ENCODE assay signal across 2 cellular contexts in genomic region chr17:75271233-75271954, GRCh38.
TF ChIP-seq lines count a peak whose summit lies in the region.

No MANE protein-coding gene starts in this region.

TF ChIP-seq in HEK293, 187 proteins besides CTCF, POLR2A, EP300 and RAD21 (continued from another document and continues in another):
- TF ChIP-seq ZBTB26 (tag by site-specific recombination; optimal IDR thresholded peaks at IDR 0.05) (peak; percentile 85), ZIC2 (tag by site-specific recombination; IDR thresholded peaks at IDR 0.05) (no peak), ZBTB7A (tag by site-specific recombination; IDR thresholded peaks at IDR 0.05; ENCODE audit: low read depth) (no peak; the same call in 1 of the 2 replicates), ZNF37A (tag by site-specific recombination; IDR thresholded peaks at IDR 0.05) (no peak), HOXD13 (CRISPR knock-in tag; IDR thresholded peaks at IDR 0.05; ENCODE audit: borderline replicate concordance) (no peak), WT1 (tag by site-specific recombination; IDR thresholded peaks at IDR 0.05) (peak; percentile 41; the same call in 1 of the 2 replicates), ZNF580 (tag by site-specific recombination; IDR thresholded peaks at IDR 0.05) (no peak), ZFHX2 (tag by site-specific recombination; conservative IDR thresholded peaks at IDR 0.05) (peak; percentile 45), ZNF16 (tag by site-specific recombination; IDR thresholded peaks at IDR 0.05; ENCODE audit: low read depth) (no peak), KLF10 (tag by site-specific recombination; IDR thresholded peaks at IDR 0.05) (peak; percentile 34; the same call in 1 of the 2 replicates), GLIS2 (tag by site-specific recombination; IDR thresholded peaks at IDR 0.05) (peak; percentile 40; the same call in 1 of the 2 replicates), ZNF132 (tag by site-specific recombination; IDR thresholded peaks at IDR 0.05; ENCODE audit: borderline replicate concordance) (no peak), ZNF350 (tag by site-specific recombination; IDR thresholded peaks at IDR 0.05) (no peak), ZNF626 (tag by site-specific recombination; IDR thresholded peaks at IDR 0.05) (no peak), ZSCAN30 (tag by site-specific recombination; IDR thresholded peaks at IDR 0.05) (peak; percentile 24)
- TF ChIP-seq, protein P1, sequence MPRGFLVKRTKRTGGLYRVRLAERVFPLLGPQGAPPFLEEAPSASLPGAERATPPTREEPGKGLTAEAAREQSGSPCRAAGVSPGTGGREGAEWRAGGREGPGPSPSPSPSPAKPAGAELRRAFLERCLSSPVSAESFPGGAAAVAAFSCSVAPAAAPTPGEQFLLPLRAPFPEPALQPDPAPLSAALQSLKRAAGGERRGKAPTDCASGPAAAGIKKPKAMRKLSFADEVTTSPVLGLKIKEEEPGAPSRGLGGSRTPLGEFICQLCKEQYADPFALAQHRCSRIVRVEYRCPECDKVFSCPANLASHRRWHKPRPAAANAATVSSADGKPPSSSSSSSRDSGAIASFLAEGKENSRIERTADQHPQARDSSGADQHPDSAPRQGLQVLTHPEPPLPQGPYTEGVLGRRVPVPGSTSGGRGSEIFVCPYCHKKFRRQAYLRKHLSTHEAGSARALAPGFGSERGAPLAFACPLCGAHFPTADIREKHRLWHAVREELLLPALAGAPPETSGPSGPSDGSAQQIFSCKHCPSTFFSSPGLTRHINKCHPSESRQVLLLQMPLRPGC (tag by site-specific recombination; IDR thresholded peaks at IDR 0.05), result peak; percentile 10; the same call in 1 of the 2 replicates
- TF ChIP-seq, protein P2, sequence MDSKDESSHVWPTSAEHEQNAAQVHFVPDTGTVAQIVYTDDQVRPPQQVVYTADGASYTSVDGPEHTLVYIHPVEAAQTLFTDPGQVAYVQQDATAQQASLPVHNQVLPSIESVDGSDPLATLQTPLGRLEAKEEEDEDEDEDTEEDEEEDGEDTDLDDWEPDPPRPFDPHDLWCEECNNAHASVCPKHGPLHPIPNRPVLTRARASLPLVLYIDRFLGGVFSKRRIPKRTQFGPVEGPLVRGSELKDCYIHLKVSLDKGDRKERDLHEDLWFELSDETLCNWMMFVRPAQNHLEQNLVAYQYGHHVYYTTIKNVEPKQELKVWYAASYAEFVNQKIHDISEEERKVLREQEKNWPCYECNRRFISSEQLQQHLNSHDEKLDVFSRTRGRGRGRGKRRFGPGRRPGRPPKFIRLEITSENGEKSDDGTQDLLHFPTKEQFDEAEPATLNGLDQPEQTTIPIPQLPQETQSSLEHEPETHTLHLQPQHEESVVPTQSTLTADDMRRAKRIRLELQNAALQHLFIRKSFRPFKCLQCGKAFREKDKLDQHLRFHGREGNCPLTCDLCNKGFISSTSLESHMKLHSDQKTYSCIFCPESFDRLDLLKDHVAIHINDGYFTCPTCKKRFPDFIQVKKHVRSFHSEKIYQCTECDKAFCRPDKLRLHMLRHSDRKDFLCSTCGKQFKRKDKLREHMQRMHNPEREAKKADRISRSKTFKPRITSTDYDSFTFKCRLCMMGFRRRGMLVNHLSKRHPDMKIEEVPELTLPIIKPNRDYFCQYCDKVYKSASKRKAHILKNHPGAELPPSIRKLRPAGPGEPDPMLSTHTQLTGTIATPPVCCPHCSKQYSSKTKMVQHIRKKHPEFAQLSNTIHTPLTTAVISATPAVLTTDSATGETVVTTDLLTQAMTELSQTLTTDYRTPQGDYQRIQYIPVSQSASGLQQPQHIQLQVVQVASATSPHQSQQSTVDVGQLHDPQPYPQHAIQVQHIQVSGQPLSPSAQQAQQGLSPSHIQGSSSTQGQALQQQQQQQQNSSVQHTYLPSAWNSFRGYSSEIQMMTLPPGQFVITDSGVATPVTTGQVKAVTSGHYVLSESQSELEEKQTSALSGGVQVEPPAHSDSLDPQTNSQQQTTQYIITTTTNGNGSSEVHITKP (tag by site-specific recombination; IDR thresholded peaks at IDR 0.05), result peak; percentile 39; the same call in 1 of the 2 replicates

TF ChIP-seq in K562, 482 proteins besides CTCF, POLR2A, EP300 and RAD21 (continued from another document and continues in another):
- TF ChIP-seq ZBTB43 (CRISPR knock-in tag; IDR thresholded peaks at IDR 0.05), result no peak
- TF ChIP-seq MCM3 (IDR thresholded peaks at IDR 0.05), result no peak
- peak; percentile 79; the same call in 1 of the 2 replicates for TF ChIP-seq EP400 (IDR thresholded peaks at IDR 0.05)
- TF ChIP-seq ETV6 (IDR thresholded peaks at IDR 0.05; ENCODE audit: borderline replicate concordance in 1 of 2, low read depth in 2 of 2, low read length in 1 of 2), result no peak
- TF ChIP-seq ETV6 (CRISPR knock-in tag; IDR thresholded peaks at IDR 0.05; ENCODE audit: borderline replicate concordance), result no peak
- TF ChIP-seq CUX1 (CRISPR knock-in tag; IDR thresholded peaks at IDR 0.05), result no peak
- TF ChIP-seq ZBTB7A (IDR thresholded peaks at IDR 0.05; ENCODE audit: borderline replicate concordance, control insufficient read depth, low read depth, low read length), result peak; percentile 65; the same call in 1 of the 2 replicates
- no peak for TF ChIP-seq ZNF583 (CRISPR knock-in tag; IDR thresholded peaks at IDR 0.05)
- no peak for TF ChIP-seq XRCC5 (IDR thresholded peaks at IDR 0.05; ENCODE audit: low read depth, low read length)
- peak; percentile 65; the same call in 1 of the 2 replicates for TF ChIP-seq ZBTB33 (CRISPR knock-in tag; IDR thresholded peaks at IDR 0.05)
- no peak for TF ChIP-seq ZNF699 (CRISPR knock-in tag; IDR thresholded peaks at IDR 0.05; ENCODE audit: insufficient replicate concordance)
- peak; percentile 81; the same call in 1 of the 2 replicates for TF ChIP-seq TGIF2 (CRISPR knock-in tag; IDR thresholded peaks at IDR 0.05)
- TF ChIP-seq, protein P3, sequence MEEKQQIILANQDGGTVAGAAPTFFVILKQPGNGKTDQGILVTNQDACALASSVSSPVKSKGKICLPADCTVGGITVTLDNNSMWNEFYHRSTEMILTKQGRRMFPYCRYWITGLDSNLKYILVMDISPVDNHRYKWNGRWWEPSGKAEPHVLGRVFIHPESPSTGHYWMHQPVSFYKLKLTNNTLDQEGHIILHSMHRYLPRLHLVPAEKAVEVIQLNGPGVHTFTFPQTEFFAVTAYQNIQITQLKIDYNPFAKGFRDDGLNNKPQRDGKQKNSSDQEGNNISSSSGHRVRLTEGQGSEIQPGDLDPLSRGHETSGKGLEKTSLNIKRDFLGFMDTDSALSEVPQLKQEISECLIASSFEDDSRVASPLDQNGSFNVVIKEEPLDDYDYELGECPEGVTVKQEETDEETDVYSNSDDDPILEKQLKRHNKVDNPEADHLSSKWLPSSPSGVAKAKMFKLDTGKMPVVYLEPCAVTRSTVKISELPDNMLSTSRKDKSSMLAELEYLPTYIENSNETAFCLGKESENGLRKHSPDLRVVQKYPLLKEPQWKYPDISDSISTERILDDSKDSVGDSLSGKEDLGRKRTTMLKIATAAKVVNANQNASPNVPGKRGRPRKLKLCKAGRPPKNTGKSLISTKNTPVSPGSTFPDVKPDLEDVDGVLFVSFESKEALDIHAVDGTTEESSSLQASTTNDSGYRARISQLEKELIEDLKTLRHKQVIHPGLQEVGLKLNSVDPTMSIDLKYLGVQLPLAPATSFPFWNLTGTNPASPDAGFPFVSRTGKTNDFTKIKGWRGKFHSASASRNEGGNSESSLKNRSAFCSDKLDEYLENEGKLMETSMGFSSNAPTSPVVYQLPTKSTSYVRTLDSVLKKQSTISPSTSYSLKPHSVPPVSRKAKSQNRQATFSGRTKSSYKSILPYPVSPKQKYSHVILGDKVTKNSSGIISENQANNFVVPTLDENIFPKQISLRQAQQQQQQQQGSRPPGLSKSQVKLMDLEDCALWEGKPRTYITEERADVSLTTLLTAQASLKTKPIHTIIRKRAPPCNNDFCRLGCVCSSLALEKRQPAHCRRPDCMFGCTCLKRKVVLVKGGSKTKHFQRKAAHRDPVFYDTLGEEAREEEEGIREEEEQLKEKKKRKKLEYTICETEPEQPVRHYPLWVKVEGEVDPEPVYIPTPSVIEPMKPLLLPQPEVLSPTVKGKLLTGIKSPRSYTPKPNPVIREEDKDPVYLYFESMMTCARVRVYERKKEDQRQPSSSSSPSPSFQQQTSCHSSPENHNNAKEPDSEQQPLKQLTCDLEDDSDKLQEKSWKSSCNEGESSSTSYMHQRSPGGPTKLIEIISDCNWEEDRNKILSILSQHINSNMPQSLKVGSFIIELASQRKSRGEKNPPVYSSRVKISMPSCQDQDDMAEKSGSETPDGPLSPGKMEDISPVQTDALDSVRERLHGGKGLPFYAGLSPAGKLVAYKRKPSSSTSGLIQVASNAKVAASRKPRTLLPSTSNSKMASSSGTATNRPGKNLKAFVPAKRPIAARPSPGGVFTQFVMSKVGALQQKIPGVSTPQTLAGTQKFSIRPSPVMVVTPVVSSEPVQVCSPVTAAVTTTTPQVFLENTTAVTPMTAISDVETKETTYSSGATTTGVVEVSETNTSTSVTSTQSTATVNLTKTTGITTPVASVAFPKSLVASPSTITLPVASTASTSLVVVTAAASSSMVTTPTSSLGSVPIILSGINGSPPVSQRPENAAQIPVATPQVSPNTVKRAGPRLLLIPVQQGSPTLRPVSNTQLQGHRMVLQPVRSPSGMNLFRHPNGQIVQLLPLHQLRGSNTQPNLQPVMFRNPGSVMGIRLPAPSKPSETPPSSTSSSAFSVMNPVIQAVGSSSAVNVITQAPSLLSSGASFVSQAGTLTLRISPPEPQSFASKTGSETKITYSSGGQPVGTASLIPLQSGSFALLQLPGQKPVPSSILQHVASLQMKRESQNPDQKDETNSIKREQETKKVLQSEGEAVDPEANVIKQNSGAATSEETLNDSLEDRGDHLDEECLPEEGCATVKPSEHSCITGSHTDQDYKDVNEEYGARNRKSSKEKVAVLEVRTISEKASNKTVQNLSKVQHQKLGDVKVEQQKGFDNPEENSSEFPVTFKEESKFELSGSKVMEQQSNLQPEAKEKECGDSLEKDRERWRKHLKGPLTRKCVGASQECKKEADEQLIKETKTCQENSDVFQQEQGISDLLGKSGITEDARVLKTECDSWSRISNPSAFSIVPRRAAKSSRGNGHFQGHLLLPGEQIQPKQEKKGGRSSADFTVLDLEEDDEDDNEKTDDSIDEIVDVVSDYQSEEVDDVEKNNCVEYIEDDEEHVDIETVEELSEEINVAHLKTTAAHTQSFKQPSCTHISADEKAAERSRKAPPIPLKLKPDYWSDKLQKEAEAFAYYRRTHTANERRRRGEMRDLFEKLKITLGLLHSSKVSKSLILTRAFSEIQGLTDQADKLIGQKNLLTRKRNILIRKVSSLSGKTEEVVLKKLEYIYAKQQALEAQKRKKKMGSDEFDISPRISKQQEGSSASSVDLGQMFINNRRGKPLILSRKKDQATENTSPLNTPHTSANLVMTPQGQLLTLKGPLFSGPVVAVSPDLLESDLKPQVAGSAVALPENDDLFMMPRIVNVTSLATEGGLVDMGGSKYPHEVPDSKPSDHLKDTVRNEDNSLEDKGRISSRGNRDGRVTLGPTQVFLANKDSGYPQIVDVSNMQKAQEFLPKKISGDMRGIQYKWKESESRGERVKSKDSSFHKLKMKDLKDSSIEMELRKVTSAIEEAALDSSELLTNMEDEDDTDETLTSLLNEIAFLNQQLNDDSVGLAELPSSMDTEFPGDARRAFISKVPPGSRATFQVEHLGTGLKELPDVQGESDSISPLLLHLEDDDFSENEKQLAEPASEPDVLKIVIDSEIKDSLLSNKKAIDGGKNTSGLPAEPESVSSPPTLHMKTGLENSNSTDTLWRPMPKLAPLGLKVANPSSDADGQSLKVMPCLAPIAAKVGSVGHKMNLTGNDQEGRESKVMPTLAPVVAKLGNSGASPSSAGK (IDR thresholded peaks at IDR 0.05), result peak; percentile 78
- TF ChIP-seq ATF1 (CRISPR knock-in tag; IDR thresholded peaks at IDR 0.05), result peak; percentile 64; the same call in 1 of the 2 replicates
- TF ChIP-seq ATF1 (tag; IDR thresholded peaks at IDR 0.05), result peak; percentile 91
